In the genomic region with DNA sequence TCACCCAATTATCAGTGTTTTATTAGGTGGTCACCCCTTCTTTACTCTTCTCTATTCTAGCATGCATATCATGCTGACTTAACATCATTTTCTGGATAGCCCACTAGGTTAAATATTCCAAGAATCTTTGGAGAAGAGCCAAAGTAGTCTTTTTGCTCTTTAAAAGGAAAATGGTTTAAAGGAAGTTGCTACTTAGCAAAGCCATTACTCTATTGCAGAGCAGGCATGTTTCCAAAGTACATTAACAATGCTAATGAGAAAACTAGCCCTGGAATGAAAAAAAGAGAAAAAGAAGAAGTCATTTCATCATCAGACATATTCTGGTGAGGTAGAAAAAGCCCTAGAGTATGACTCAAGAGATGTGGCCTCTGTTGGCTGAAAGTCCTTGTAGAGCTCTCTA, we compare ENCODE assay signal across 16 cellular contexts.
"Had no signal": no experiment of that assay in that cellular context is flagged by ENCODE, and none has a peak within 500 bp of the region (broad histone marks: within the 10 kb centered on the region; RNA-seq: fewer than 3 reads in every experiment).

No MANE protein-coding gene starts in this region.

- FAIRE-seq: small intestine had no signal

- H3K4me3 ChIP-seq: body of pancreas, lower lobe of right lung, tibial nerve had no signal

- H3K36me3 ChIP-seq: lower lobe of right lung, neutrophil, tibial nerve had no signal

- H3K27me3 Mint-ChIP-seq: dendritic cell treated with granulocyte-macrophage colony-stimulating factor and Interleukin-4, amounts not matched to agents 40 ng/mL and 50 ng/mL, for 4 days had no signal

- DNase-seq: activated CD4-positive, alpha-beta T cell treated with anti-CD3 and anti-CD28 coated beads for 48 hours; activated naive CD4-positive, alpha-beta T cell treated with Interleukin-2 at 50 U/mL for 16 hours; activated naive CD8-positive, alpha-beta T cell treated with anti-CD3 and anti-CD28 coated beads, Interleukin-2, amount 50 U/mL, for 24 hours; body of pancreas; effector memory CD8-positive, alpha-beta T cell; lower lobe of right lung; naive B cell; posterior cingulate gyrus; right cardiac atrium; small intestine; stimulated activated naive B cell treated with anti-CD40 and anti-IgM and Interleukin-4, amounts not matched to agents 10 μg/mL and 1 μg/mL and 100 μg/mL, for 72 hours had no signal

- ATAC-seq: activated naive CD8-positive, alpha-beta T cell treated with anti-CD3 and anti-CD28 coated beads, Interleukin-2, amount 50 U/mL, for 24 hours; body of pancreas; effector memory CD8-positive, alpha-beta T cell; lower lobe of right lung; right cardiac atrium; stimulated activated naive B cell treated with anti-CD40 and anti-IgM and Interleukin-4, amounts not matched to agents 10 μg/mL and 1 μg/mL and 100 μg/mL, for 72 hours; WTC11 had no signal

- H3K27me3 ChIP-seq: body of pancreas, neutrophil, tibial nerve had no signal

- H3K4me1 Mint-ChIP-seq: activated naive CD8-positive, alpha-beta T cell treated with anti-CD3 and anti-CD28 coated beads, Interleukin-2, amount 50 U/mL, for 24 hours; central memory CD8-positive, alpha-beta T cell; naive B cell; stimulated activated naive B cell treated with anti-CD40 and anti-IgM and Interleukin-4, amounts not matched to agents 10 μg/mL and 1 μg/mL and 100 μg/mL, for 72 hours had no signal

- H3K4me3 Mint-ChIP-seq: activated naive CD8-positive, alpha-beta T cell treated with anti-CD3 and anti-CD28 coated beads, Interleukin-2, amount 50 U/mL, for 24 hours; central memory CD8-positive, alpha-beta T cell; dendritic cell treated with granulocyte-macrophage colony-stimulating factor and Interleukin-4, amounts not matched to agents 40 ng/mL and 50 ng/mL, for 4 days; effector memory CD8-positive, alpha-beta T cell; stimulated activated naive B cell treated with anti-CD40 and anti-IgM and Interleukin-4, amounts not matched to agents 10 μg/mL and 1 μg/mL and 100 μg/mL, for 72 hours; WTC11 had no signal

- H3K9me3 ChIP-seq: body of pancreas, lower lobe of right lung, neutrophil, tibial nerve had no signal

- H3K27ac ChIP-seq: body of pancreas, lower lobe of right lung, neutrophil, tibial nerve had no signal

- H3K4me1 ChIP-seq: body of pancreas, lower lobe of right lung, tibial nerve had no signal

- H3K9me3 Mint-ChIP-seq: activated naive CD8-positive, alpha-beta T cell treated with anti-CD3 and anti-CD28 coated beads, Interleukin-2, amount 50 U/mL, for 24 hours; dendritic cell treated with granulocyte-macrophage colony-stimulating factor and Interleukin-4, amounts not matched to agents 40 ng/mL and 50 ng/mL, for 4 days; effector memory CD8-positive, alpha-beta T cell had no signal

- H3K27ac Mint-ChIP-seq: activated naive CD8-positive, alpha-beta T cell treated with anti-CD3 and anti-CD28 coated beads, Interleukin-2, amount 50 U/mL, for 24 hours; dendritic cell treated with granulocyte-macrophage colony-stimulating factor and Interleukin-4, amounts not matched to agents 40 ng/mL and 50 ng/mL, for 4 days; effector memory CD8-positive, alpha-beta T cell; naive B cell; stimulated activated naive B cell treated with anti-CD40 and anti-IgM and Interleukin-4, amounts not matched to agents 10 μg/mL and 1 μg/mL and 100 μg/mL, for 72 hours; WTC11 had no signal

- H3K36me3 Mint-ChIP-seq: stimulated activated naive B cell treated with anti-CD40 and anti-IgM and Interleukin-4, amounts not matched to agents 10 μg/mL and 1 μg/mL and 100 μg/mL, for 72 hours; WTC11 had no signal
